Comparison of ENCODE assay signal across 23 cellular contexts in the genomic region with DNA sequence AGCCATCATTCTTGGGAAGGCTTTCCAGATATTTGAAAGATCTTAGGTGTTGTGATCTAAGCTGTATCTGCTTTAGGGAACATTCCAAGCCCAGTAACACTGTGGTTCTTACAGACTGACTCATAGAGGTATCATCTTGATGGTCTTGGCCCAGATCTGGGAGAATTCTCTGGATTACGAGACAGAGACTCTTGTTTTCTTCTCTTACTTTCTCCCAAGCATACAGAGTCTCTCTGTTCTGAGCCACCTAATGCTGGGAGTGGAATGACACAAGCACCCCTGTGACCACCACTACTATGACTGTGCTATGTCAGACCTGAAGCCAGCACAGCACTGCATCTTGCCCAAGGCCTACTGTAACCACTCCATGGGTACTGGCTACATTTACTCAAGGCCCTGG.
DNase-seq lines count a peak whose midpoint lies in the region; ATAC-seq and TF ChIP-seq lines count a peak whose summit lies in the region.
"Had no signal": no experiment of that assay in that cellular context is flagged by ENCODE, and none has a peak within 500 bp of the region (broad histone marks: within the 10 kb centered on the region; RNA-seq: fewer than 3 reads in every experiment).

No MANE protein-coding gene starts in this region.

- H4K8ac ChIP-seq in IMR-90 (ENCODE audit: low read depth in 2 of 2, low read length in 2 of 2): no peak overlapping the region; a peak in 1 of 4 replicates

- no CpG with 5 or more reads among the region's 1 CpG for WGBS in IMR-90 (ENCODE audit: extremely low coverage in 2 of 2, insufficient read length in 1 of 2), 2 experiments
- WGBS in mammary epithelial cell (ENCODE audit: low coverage, missing lambda C conversion rate): no CpG with 5 or more reads among the region's 1 CpG

- H3K56ac ChIP-seq in IMR-90 (ENCODE audit: extremely low read depth, insufficient read depth, low read length): no peak overlapping the region

- ATAC-seq in IMR-90 (ENCODE audit: low read depth) (peak; percentile 75), HG03460 (IDR thresholded peaks at IDR 0.05; ENCODE audit: unreplicated experiment) (no peak)
- ATAC-seq: esophagus mucosa, psoas muscle, T-cell had no signal

- peaks cover 6% of the 10 kb centered on the region for H3K4me1 ChIP-seq in IMR-90 (ENCODE audit: control insufficient read depth, insufficient read depth, low read length)
- peaks cover 12% of the 10 kb centered on the region for H3K4me1 ChIP-seq in mammary epithelial cell (ENCODE audit: insufficient read depth, low read length)
- H3K4me1 ChIP-seq: psoas muscle had no signal

- TF ChIP-seq POLR2A in IMR-90 (IDR thresholded peaks at IDR 0.05; ENCODE audit: low read depth, low read length): no peak

- no peak overlapping the region for H3K9ac ChIP-seq in IMR-90 (ENCODE audit: low read depth, low read length)
- H3K9ac ChIP-seq in mammary epithelial cell (ENCODE audit: insufficient read depth, low read length): no peak overlapping the region

- H2AFZ ChIP-seq in IMR-90 (replicated peaks; ENCODE audit: low read length, poor library complexity) (no peak overlapping the region), mammary epithelial cell (ENCODE audit: low read depth, low read length) (no peak overlapping the region)

- DNase-seq in AG04449 (ENCODE audit: low read depth, low spot score) (peak; percentile 52), IMR-90 (peak; percentile 79), mammary epithelial cell (peak; percentile 95), iris pigment epithelial cell (ENCODE audit: low read depth) (peak; percentile 89), NCI-H1092 treated with DMSO at 0.1 percent for 48 hours (lab: John Stamatoyannopoulos, UW) (no peak), GM03348 (ENCODE audit: low spot score) (no peak), NCI-H1092 (lab: John Stamatoyannopoulos, UW) (no peak)
- DNase-seq: activated CD4-positive, alpha-beta T cell treated with anti-CD3 and anti-CD28 coated beads, Interleukin-2, amount 50 U/mL, for 4 hours; activated naive CD4-positive, alpha-beta T cell treated with anti-CD3 and anti-CD28 coated beads, Interleukin-2, amount 50 U/mL, for 16 hours; activated T-cell treated with anti-CD3 and anti-CD28 coated beads for 4 hours; CD8-positive, alpha-beta memory T cell; DND-41; hippocampal formation; midbrain; NCI-H2107; NCI-H526 treated with DMSO at 0.1 percent for 48 hours; psoas muscle; SHP77 treated with DMSO at 0.1 percent for 48 hours; T-cell had no signal

- in situ Hi-C loops in IMR-90 (cut with MboI; ENCODE audit: low sequenced_read_pairs): no loop called here
- in situ Hi-C loops in mammary epithelial cell (cut with MboI; ENCODE audit: low sequenced_read_pairs in 2 of 2): no loop called here

- H3K18ac ChIP-seq in IMR-90 (ENCODE audit: low read depth, low read length): peak overlapping the region; percentile 73; the same call in 1 of the 2 replicates

- H3K14ac ChIP-seq in IMR-90 (replicated peaks; ENCODE audit: low read depth, low read length): 0 out of 2 replicates have a peak overlapping the region, but pooled peaks have one; percentile 58

- no peak overlapping the region for H3K4me3 ChIP-seq in AG04449 (ENCODE audit: low read depth, low read length)
- no peak overlapping the region for H3K4me3 ChIP-seq in IMR-90 (ENCODE audit: insufficient read depth, low read depth, low read length)
- no peak overlapping the region for H3K4me3 ChIP-seq in mammary epithelial cell (replicated peaks in 1 of 3; ENCODE audit: insufficient read depth in 1 of 3, low read depth in 2 of 3, low read length in 3 of 3)
- H3K4me3 ChIP-seq: cardiac muscle cell, psoas muscle, thoracic aorta had no signal

- H3K36me3 ChIP-seq in IMR-90 (ENCODE audit: control insufficient read depth, insufficient read depth, low read length) (no peaks in the 10 kb centered on the region), mammary epithelial cell (ENCODE audit: insufficient read depth, low read length) (no peaks in the 10 kb centered on the region)
- H3K36me3 ChIP-seq: cardiac muscle cell, thoracic aorta had no signal

- H3K4ac ChIP-seq in IMR-90 (ENCODE audit: low read depth, low read length): peak overlapping the region; percentile 1; the same call in 1 of the 2 replicates

- TF ChIP-seq CTCF in AG04449 (IDR thresholded peaks at IDR 0.05; ENCODE audit: insufficient read depth, low read length, missing control alignments) (no peak), IMR-90 (conservative IDR thresholded peaks at IDR 0.05; ENCODE audit: low read depth, low read length) (no peak), mammary epithelial cell (conservative IDR thresholded peaks at IDR 0.05 in 1 of 2, IDR thresholded peaks at IDR 0.05 in 1 of 2; ENCODE audit: extremely low read depth in 1 of 2, insufficient read depth in 1 of 2, low read depth in 1 of 2, low read length in 2 of 2) (no peak)

- POLR2A ChIA-PET in AG04449 (lab: Yijun Ruan, JAX) (interaction anchor here (0.7 to 1.2 kb wide), 2 partner anchors 35 to 187 kb away, joined by 3 to 4 read pairs; no protein-coding TSS in a partner anchor), IMR-90 (lab: Charles Lee; ENCODE audit: unreplicated experiment) (no interaction called here)

- H3K79me1 ChIP-seq in IMR-90 (ENCODE audit: low read depth in 1 of 2, low read length in 2 of 2): no peaks in the 10 kb centered on the region

- no peaks in the 10 kb centered on the region for H3K79me2 ChIP-seq in mammary epithelial cell (ENCODE audit: insufficient read depth, low read length)

- no peak overlapping the region for H4K5ac ChIP-seq in IMR-90 (ENCODE audit: low read depth, low read length)

- dilution Hi-C loops in IMR-90 (cut with HindIII; ENCODE audit: low sequenced_read_pairs, unreplicated experiment): no loop called here
- dilution Hi-C loops in mammary epithelial cell (cut with HindIII; ENCODE audit: low sequenced_read_pairs): no loop called here

- no peak overlapping the region for H3K23ac ChIP-seq in IMR-90 (ENCODE audit: low read depth, low read length)

- H2AK5ac ChIP-seq in IMR-90 (ENCODE audit: low read depth, low read length): peak overlapping the region; percentile 71; the same call in 1 of the 2 replicates

- no peak overlapping the region for H2AK9ac ChIP-seq in IMR-90 (replicated peaks; ENCODE audit: low read depth, low read length, poor library complexity)

- H2BK5ac ChIP-seq in IMR-90 (ENCODE audit: low read depth, low read length, poor library complexity, severe bottlenecking): no peak overlapping the region

- H3K27ac ChIP-seq in IMR-90 (ENCODE audit: insufficient read depth, low read length) (no peak overlapping the region), mammary epithelial cell (ENCODE audit: insufficient read depth, low read depth, low read length) (peak overlapping the region; percentile 13)
- H3K27ac ChIP-seq: cardiac muscle cell, psoas muscle, thoracic aorta had no signal

- H3K27me3 ChIP-seq in IMR-90 (ENCODE audit: control insufficient read depth, insufficient read depth, low read length) (no peaks in the 10 kb centered on the region; the same call in 1 of the 2 replicates), mammary epithelial cell (ENCODE audit: insufficient read depth, low read length) (no peaks in the 10 kb centered on the region)
- H3K27me3 ChIP-seq: cardiac muscle cell had no signal

- no peak for TF ChIP-seq RAD21 in IMR-90 (IDR thresholded peaks at IDR 0.05; ENCODE audit: low read length)

- BruUV-seq in IMR-90 (replicated peaks; lab: Mats Ljungman, UMichigan): no TSS peak
- BruUV-seq in mammary epithelial cell (replicated peaks; lab: Mats Ljungman, UMichigan): no TSS peak

- H3K4me2 ChIP-seq in IMR-90 (ENCODE audit: low read depth, low read length): no peak overlapping the region
- no peak overlapping the region for H3K4me2 ChIP-seq in mammary epithelial cell (ENCODE audit: insufficient read depth, low read depth, low read length)

- H4K20me1 ChIP-seq in IMR-90 (ENCODE audit: insufficient read depth, low read length): no peaks in the 10 kb centered on the region
- H4K20me1 ChIP-seq in mammary epithelial cell (ENCODE audit: insufficient read depth, low read length): no peaks in the 10 kb centered on the region

- no peak overlapping the region for H2BK15ac ChIP-seq in IMR-90 (ENCODE audit: low read depth, low read length)

- peaks cover 14% of the 10 kb centered on the region for H3K9me3 ChIP-seq in IMR-90 (ENCODE audit: control insufficient read depth, insufficient read depth, low read length)
- H3K9me3 ChIP-seq in mammary epithelial cell (replicated peaks; ENCODE audit: insufficient read depth, low read length): no peaks in the 10 kb centered on the region
- H3K9me3 ChIP-seq: psoas muscle had no signal

- H3K9me1 ChIP-seq in IMR-90 (ENCODE audit: insufficient read depth, low read length): peaks cover 5% of the 10 kb centered on the region; the same call in 1 of the 2 replicates

- H2BK20ac ChIP-seq in IMR-90 (ENCODE audit: low read depth, low read length): no peak overlapping the region

- intact Hi-C loops in IMR-90 (cut with micrococcal nuclease) (no loop called here), mammary epithelial cell (cut with micrococcal nuclease) (no loop called here)

- CTCF ChIA-PET in AG04449 (lab: Yijun Ruan, JAX): interaction anchor here (0.7 to 1.3 kb wide), 2 partner anchors 78 to 153 kb away, joined by 3 read pairs; no protein-coding TSS in a partner anchor
- CTCF ChIA-PET in IMR-90 (lab: Yijun Ruan, JAX): no interaction called here
- CTCF ChIA-PET in mammary epithelial cell (lab: Charles Lee; ENCODE audit: low non-redundant PET): no interaction called here

- H2BK120ac ChIP-seq in IMR-90 (ENCODE audit: low read depth, low read length): no peak overlapping the region

- H4K91ac ChIP-seq in IMR-90 (ENCODE audit: insufficient read depth, low read depth, low read length): no peak overlapping the region

TF ChIP-seq in IMR-90, 13 proteins besides CTCF, POLR2A, EP300 and RAD21 (continues in another document):
- TF ChIP-seq, protein P1, sequence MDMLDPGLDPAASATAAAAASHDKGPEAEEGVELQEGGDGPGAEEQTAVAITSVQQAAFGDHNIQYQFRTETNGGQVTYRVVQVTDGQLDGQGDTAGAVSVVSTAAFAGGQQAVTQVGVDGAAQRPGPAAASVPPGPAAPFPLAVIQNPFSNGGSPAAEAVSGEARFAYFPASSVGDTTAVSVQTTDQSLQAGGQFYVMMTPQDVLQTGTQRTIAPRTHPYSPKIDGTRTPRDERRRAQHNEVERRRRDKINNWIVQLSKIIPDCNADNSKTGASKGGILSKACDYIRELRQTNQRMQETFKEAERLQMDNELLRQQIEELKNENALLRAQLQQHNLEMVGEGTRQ (IDR thresholded peaks at IDR 0.05; ENCODE audit: low read depth, low read length): no peak
- TF ChIP-seq SMC3 (IDR thresholded peaks at IDR 0.05; ENCODE audit: low read depth, low read length) (no peak), BHLHE40 (IDR thresholded peaks at IDR 0.05; ENCODE audit: low read depth, low read length) (no peak), FOS (IDR thresholded peaks at IDR 0.05; ENCODE audit: low read depth, low read length) (no peak)

Comparison
In these comparisons a context has a peak if more than half of its experiments do, and no peak if none do; other contexts are left out.
1. DNase-seq: peak in AG04449 (single experiment), IMR-90 (single experiment), mammary epithelial cell (single experiment) and iris pigment epithelial cell (single experiment); none in NCI-H1092 treated with DMSO at 0.1 percent for 48 hours (single experiment), GM03348 (single experiment) and NCI-H1092 (single experiment).